9 cellular contexts compared by ENCODE assay signal in the genomic region with DNA sequence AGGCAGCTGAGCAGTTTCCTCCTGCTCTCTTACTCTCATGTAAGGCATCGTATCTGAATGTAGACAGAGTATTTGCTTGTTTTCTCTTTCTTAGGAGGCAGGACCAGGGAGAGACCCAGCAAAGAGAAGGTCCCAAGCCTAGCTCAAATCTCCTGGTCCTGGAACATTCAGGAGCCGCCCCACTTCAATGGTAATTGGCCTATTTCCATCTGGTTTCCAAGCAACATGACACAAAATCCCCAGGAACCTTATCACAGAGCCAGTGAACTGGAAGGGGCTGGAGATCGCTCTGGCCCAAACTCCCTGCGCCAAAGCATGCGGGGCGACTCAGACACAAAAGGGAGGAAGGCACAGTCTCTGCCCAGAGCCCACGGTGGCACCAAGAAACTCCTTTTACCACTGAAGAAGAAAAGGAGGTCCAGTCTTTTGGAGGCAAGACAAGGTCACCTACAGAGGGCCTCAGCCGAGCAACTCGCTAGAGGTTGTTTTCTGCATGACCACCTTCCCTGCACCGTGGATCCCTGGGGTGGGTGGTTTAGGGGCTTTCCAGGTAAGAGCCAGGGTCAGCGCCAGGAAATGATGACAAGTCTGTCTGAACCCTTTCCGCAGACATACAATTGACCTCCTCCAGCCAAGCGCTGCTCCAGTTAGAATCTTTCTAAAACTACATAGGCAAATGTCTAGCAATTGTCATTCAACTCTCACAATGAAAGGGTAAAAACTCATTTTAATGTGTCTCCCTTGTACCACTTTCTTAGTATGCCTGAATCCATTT.
DNase-seq lines count a peak whose midpoint lies in the region; ATAC-seq and TF ChIP-seq lines count a peak whose summit lies in the region.
"Had no signal": no experiment of that assay in that cellular context is flagged by ENCODE, and none has a peak within 500 bp of the region (broad histone marks: within the 10 kb centered on the region; RNA-seq: fewer than 3 reads in every experiment).

No MANE protein-coding gene starts in this region.

- H3K36me3 Mint-ChIP-seq in activated T-cell treated with anti-CD3 and anti-CD28 coated beads, Interleukin-2, amount 50 U/mL, for 4 hours (ENCODE audit: insufficient read depth), result no peaks in the 10 kb centered on the region
- no peaks in the 10 kb centered on the region for H3K36me3 Mint-ChIP-seq in naive thymus-derived CD8-positive, alpha-beta T cell

- H3K27ac Mint-ChIP-seq in naive thymus-derived CD8-positive, alpha-beta T cell, result peak overlapping the region in 1 of 10 donors; percentile 85

- no peak overlapping the region for H3K4me3 ChIP-seq in HAP-1

- no peaks in the 10 kb centered on the region for H3K4me1 ChIP-seq in HAP-1

- POLR2A ChIA-PET in naive thymus-derived CD8-positive, alpha-beta T cell (lab: Charles Lee), result no interaction called here

- H3K27me3 ChIP-seq in HAP-1 (ENCODE audit: low read depth), result no peaks in the 10 kb centered on the region

- no peaks in the 10 kb centered on the region for H3K27me3 Mint-ChIP-seq in activated T-cell treated with anti-CD3 and anti-CD28 coated beads, Interleukin-2, amount 50 U/mL, for 4 hours (ENCODE audit: low read depth)
- peaks cover 5 to 54% (median 26%) of the 10 kb centered on the region in 5 donors for H3K27me3 Mint-ChIP-seq in naive thymus-derived CD8-positive, alpha-beta T cell

- TF ChIP-seq CTCF in GM20000 (IDR thresholded peaks at IDR 0.05; ENCODE audit: extremely low read depth, missing control alignments), result no peak

- intact Hi-C loops in Right ventricle myocardium inferior (cut with DNase I), result loop anchor here (10.0 kb wide), 1 partner anchor 221 kb away; no protein-coding TSS in a partner anchor
- intact Hi-C loops in cardiac septum (cut with DNase I), result loop anchor here (5.0 to 10.0 kb wide), 2 partner anchors 178 to 391 kb away; partner anchors contain the start of gene SOX9
- intact Hi-C loops in left ventricle myocardium superior (cut with micrococcal nuclease), result no loop called here

- H3K9me3 Mint-ChIP-seq in activated T-cell treated with anti-CD3 and anti-CD28 coated beads, Interleukin-2, amount 50 U/mL, for 4 hours, result no peaks in the 10 kb centered on the region
- H3K9me3 Mint-ChIP-seq in naive thymus-derived CD8-positive, alpha-beta T cell, result no peaks in the 10 kb centered on the region

- H3K9me3 ChIP-seq in HAP-1, result no peaks in the 10 kb centered on the region

- H3K4me1 Mint-ChIP-seq in activated T-cell treated with anti-CD3 and anti-CD28 coated beads, Interleukin-2, amount 50 U/mL, for 4 hours (ENCODE audit: low read depth), result no peaks in the 10 kb centered on the region
- H3K4me1 Mint-ChIP-seq in naive thymus-derived CD8-positive, alpha-beta T cell, result no peaks in the 10 kb centered on the region

- DNase-seq in Right ventricle myocardium inferior (ENCODE audit: missing footprints) (no peak), cardiac septum (ENCODE audit: low spot score) (no peak), NCI-H526 treated with DMSO at 0.1 percent for 48 hours (lab: John Stamatoyannopoulos, UW) (peak; percentile 55), left ventricle myocardium superior (no peak), HAP-1 (ENCODE audit: low spot score in 2 of 2) (no peak), GM20000 (ENCODE audit: low spot score) (no peak)
- DNase-seq in activated T-cell treated with anti-CD3 and anti-CD28 coated beads, Interleukin-2, amount 50 U/mL, for 4 hours, result no peak
- no peak for DNase-seq in naive thymus-derived CD8-positive, alpha-beta T cell

- H3K36me3 ChIP-seq in HAP-1 (replicated peaks), result no peaks in the 10 kb centered on the region

- in situ Hi-C loops in HAP-1 (cut with MboI; ENCODE audit: low sequenced_read_pairs), result no loop called here

- H3K4me3 Mint-ChIP-seq in activated T-cell treated with anti-CD3 and anti-CD28 coated beads, Interleukin-2, amount 50 U/mL, for 4 hours, result no peak overlapping the region
- no peak overlapping the region for H3K4me3 Mint-ChIP-seq in naive thymus-derived CD8-positive, alpha-beta T cell

- ATAC-seq in Right ventricle myocardium inferior (peak; percentile 50), left ventricle myocardium superior (peak; percentile 58)
- no peak for ATAC-seq in activated T-cell treated with anti-CD3 and anti-CD28 coated beads, Interleukin-2, amount 50 U/mL, for 4 hours
- ATAC-seq in naive thymus-derived CD8-positive, alpha-beta T cell, result no peak
- ATAC-seq: HCT116 had no signal

Comparison
In these comparisons a context has a peak if more than half of its experiments do, and no peak if none do; other contexts are left out.
1. ATAC-seq: peak in Right ventricle myocardium inferior (single experiment) and left ventricle myocardium superior (single experiment); none in activated T-cell treated with anti-CD3 and anti-CD28 coated beads, Interleukin-2, amount 50 U/mL, for 4 hours (0 of 2) and naive thymus-derived CD8-positive, alpha-beta T cell (0 of 2).